7 cellular contexts compared by ENCODE assay signal in the genomic region with DNA sequence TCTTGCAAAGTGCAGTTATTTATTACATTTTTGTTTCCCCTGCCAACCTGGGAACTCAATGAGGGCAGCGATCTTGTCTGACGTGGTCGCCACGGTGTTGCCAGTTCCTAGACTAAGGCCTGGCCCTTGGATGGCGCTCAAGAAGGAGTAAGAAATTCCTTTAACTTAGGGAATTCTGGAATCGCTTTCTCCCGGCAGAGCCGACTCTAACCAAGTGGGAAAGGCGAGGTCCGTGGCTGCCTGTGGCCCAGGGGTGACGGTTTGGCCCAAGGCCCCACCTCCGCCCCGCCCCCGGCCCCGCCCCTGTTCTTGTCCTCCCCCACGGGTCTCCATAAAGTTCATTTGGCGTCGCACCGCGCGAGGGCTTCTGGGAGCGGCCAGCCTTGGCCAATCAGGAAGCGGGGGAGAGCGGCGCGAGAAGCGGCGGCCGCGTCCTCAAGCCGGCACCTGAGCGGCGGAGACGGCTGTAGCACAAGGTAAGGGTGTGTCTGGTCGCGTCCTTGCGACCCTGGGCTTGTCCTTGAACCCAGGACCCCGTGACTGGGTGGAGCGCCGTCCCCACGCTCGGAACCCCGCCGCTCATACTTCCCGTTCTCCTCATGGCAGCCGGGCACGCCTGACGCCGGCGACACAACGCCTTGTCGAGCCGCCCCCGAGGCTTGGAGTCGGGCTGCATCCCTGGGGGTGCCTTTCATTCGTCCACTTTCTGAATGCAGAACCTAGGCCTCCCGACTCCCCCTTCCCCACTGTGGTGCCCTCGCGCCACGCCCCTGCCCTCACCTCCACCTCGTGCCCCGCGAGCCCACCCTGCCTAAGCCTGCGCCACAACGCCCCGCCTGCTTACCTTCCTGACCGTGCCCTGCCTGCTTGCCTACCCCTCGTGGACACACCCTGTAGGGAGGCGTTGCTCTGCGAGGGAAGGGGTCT.
DNase-seq lines count a peak whose midpoint lies in the region; ATAC-seq, FAIRE-seq and TF ChIP-seq lines count a peak whose summit lies in the region.

A gene (plus strand): TSS at position 394 of the 927 bp plus-strand sequence. CDS start 18,119 bp downstream, outside the sequence.

- DNase-seq in GM18507 (ENCODE audit: extremely low spot score, insufficient read length, low read depth) (peak; percentile 92), NCI-H2081 (lab: John Stamatoyannopoulos, UW) (peak; percentile 79 to 88), T-helper 9 cell (peak; percentile 84), astrocyte of the hippocampus (ENCODE audit: low read depth, low spot score) (peak; percentile 97), hippocampal formation (lab: John Stamatoyannopoulos, UW) (peak; percentile 91), retinal pigment epithelial cell (ENCODE audit: low read depth) (peak; percentile 75)

- no peak for TF ChIP-seq CTCF in retinal pigment epithelial cell (conservative IDR thresholded peaks at IDR 0.05; ENCODE audit: low read depth, low read length)

- peak; percentile 63 for FAIRE-seq in GM18507 (lab: Jason Lieb, UNC)

- peak; percentile 85 for ATAC-seq in HG02981 (IDR thresholded peaks at IDR 0.05; ENCODE audit: unreplicated experiment)

- H3K4me3 ChIP-seq in retinal pigment epithelial cell (ENCODE audit: low read length), result peak within 1 kb of the TSS; percentile 86

Comparison
In these comparisons a context has a peak if more than half of its experiments do, and no peak if none do; other contexts are left out.
1. Peak in every context shown above with its lines: DNase-seq, ATAC-seq and H3K4me3 ChIP-seq.